In the genomic region with DNA sequence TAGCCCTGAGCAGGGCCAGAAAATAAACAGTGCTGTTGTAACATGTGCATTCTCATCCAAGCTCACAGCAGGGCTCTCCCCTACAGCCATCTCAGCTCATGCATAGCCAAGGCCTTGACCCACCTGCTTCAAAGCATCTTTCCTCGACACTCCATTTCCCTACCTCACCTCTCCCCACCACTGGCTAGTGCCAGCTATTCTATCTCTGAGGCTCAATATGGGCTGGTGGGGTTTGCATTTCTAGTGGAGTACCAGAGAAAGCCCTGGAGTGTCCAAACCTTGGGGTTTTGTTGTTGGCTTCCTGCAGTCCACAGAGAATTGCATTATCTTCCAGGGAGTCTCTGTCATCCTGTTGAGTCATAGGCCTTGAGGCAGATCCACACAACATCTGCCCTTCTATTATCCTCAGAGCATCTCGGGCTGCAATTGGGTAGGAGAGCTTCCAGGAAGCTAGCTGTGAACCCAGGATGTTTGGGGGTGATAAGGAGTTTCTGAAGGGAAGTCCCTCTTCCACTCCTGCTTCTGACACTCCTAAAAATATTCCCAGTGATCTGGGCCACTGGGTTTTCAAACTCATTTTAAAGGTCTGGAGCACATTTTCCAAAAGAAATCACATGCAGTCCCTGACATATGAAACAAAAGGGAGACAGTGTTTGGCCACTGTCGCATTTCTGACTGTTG, we compare ENCODE assay signal across 8 cellular contexts. TPM values are rescaled to one million over a fixed set of nuclear protein-coding genes. Genes with fewer than 3 reads are reported as not detected.
DNase-seq lines count a peak whose midpoint lies in the region; ATAC-seq and TF ChIP-seq lines count a peak whose summit lies in the region.

No MANE protein-coding gene starts in this region.

- DNase-seq in NCI-H1417 (lab: John Stamatoyannopoulos, UW) (peak in 2 of 3 experiments; percentile 29 to 51), NCI-H1417 treated with DMSO at 0.1 percent for 48 hours (lab: John Stamatoyannopoulos, UW) (no peak), adipocyte (ENCODE audit: low read depth) (peak; percentile 78), right cardiac atrium (no peak), upper lobe of left lung (no peak), middle frontal gyrus (ENCODE audit: extremely low spot score, low spot score) (no peak)
- DNase-seq in activated T-cell treated with anti-CD3 and anti-CD28 coated beads, Interleukin-2, amount 50 U/mL, for 1 hour, result no peak
- no peak for DNase-seq in stimulated activated CD4-positive, alpha-beta T cell treated with anti-CD3 and anti-CD28 coated beads, Interleukin-4, amount 100 ng/mL, for 1 hour

- no peaks in the 10 kb centered on the region for H3K27me3 ChIP-seq in adipocyte (replicated peaks; ENCODE audit: control insufficient read depth, insufficient read depth, low read length)
- no peaks in the 10 kb centered on the region for H3K27me3 ChIP-seq in right cardiac atrium (ENCODE audit: control insufficient read depth, insufficient read depth)
- no peaks in the 10 kb centered on the region for H3K27me3 ChIP-seq in upper lobe of left lung

- H3K9ac ChIP-seq in adipocyte (ENCODE audit: low read length), result no peak overlapping the region

- H3K9me3 ChIP-seq in adipocyte (ENCODE audit: control insufficient read depth, low read length) (no peaks in the 10 kb centered on the region), right cardiac atrium (ENCODE audit: control insufficient read depth, low read length) (no peaks in the 10 kb centered on the region), upper lobe of left lung (no peaks in the 10 kb centered on the region)

- H3K4me3 ChIP-seq in adipocyte (ENCODE audit: low read length), result no peak overlapping the region
- no peak overlapping the region for H3K4me3 ChIP-seq in right cardiac atrium (ENCODE audit: low read length)
- no peak overlapping the region for H3K4me3 ChIP-seq in upper lobe of left lung

- 48% methylated on average over 3 of the region's 3 CpGs for WGBS in right cardiac atrium
- 62 to 69% methylated on average over 2 to 3 of the region's 3 CpGs for WGBS in upper lobe of left lung, 2 donors

- peak overlapping the region; percentile 65 for H3K27ac ChIP-seq in right cardiac atrium (ENCODE audit: low read length)
- peak overlapping the region; percentile 67 to 77 (median 72) for H3K27ac ChIP-seq in upper lobe of left lung

- no peak for TF ChIP-seq CTCF in upper lobe of left lung (IDR thresholded peaks at IDR 0.05)

- peak; percentile 63 to 89 for ATAC-seq in right cardiac atrium
- ATAC-seq in upper lobe of left lung (ENCODE audit: low FRiP score in 2 of 2), result peak; percentile 38 to 89

- H3K4me1 ChIP-seq in adipocyte (ENCODE audit: control insufficient read depth, insufficient read depth, low read length) (peaks cover 17% of the 10 kb centered on the region), right cardiac atrium (ENCODE audit: control insufficient read depth, insufficient read depth, low read length) (peaks cover 2% of the 10 kb centered on the region), upper lobe of left lung (peaks cover 4 to 15% (median 10%) of the 10 kb centered on the region in 4 donors)

- intact Hi-C loops in right cardiac atrium (cut with DNase I), result no loop called here

- no peaks in the 10 kb centered on the region for H3K36me3 ChIP-seq in adipocyte (ENCODE audit: control insufficient read depth, insufficient read depth, low read length, severe bottlenecking)
- no peaks in the 10 kb centered on the region for H3K36me3 ChIP-seq in upper lobe of left lung

- no peak for TF ChIP-seq POLR2A in upper lobe of left lung (IDR thresholded peaks at IDR 0.05)

- peak in 2 of 4 donors; percentile 44 to 69 for TF ChIP-seq EP300 in upper lobe of left lung (IDR thresholded peaks at IDR 0.05)

RNA-seq across cellular contexts. Expression of a gene that starts 36.1 kb away (rescaled TPM):
- total RNA-seq in right cardiac atrium (10 to 100 TPM; 46.6 to 84.1 (median 55.3) TPM), upper lobe of left lung (10 to 100 TPM; 30.4 to 54.7 (median 46.1) TPM)
- polyA plus RNA-seq in right cardiac atrium, result 15.2 TPM

Comparison
In these comparisons a context has a peak if more than half of its experiments do, and no peak if none do; other contexts are left out.
1. DNase-seq: peak in NCI-H1417 (2 of 3) and adipocyte (single experiment); none in NCI-H1417 treated with DMSO at 0.1 percent for 48 hours (single experiment), right cardiac atrium (0 of 3), upper lobe of left lung (0 of 2), activated T-cell treated with anti-CD3 and anti-CD28 coated beads, Interleukin-2, amount 50 U/mL, for 1 hour (single experiment), stimulated activated CD4-positive, alpha-beta T cell treated with anti-CD3 and anti-CD28 coated beads, Interleukin-4, amount 100 ng/mL, for 1 hour (single experiment) and middle frontal gyrus (single experiment).